ENCODE assay signal across 8 cellular contexts in genomic region chr15:59741274-59741906, GRCh38. TPM values are rescaled to one million over a fixed set of nuclear protein-coding genes. Genes with fewer than 3 reads are reported as not detected.
DNase-seq lines count a peak whose midpoint lies in the region; ATAC-seq and TF ChIP-seq lines count a peak whose summit lies in the region.

No MANE protein-coding gene starts in this region.

- peaks cover 6% of the 10 kb centered on the region for H3K27me3 Mint-ChIP-seq in activated naive CD8-positive, alpha-beta T cell treated with anti-CD3 and anti-CD28 coated beads, Interleukin-2, amount 50 U/mL, for 24 hours
- peaks cover 8 to 18% of the 10 kb centered on the region in 2 donors for H3K27me3 Mint-ChIP-seq in T-cell

- DNase-seq in ELR (ENCODE audit: low read depth) (peak; percentile 36), NCI-H1417 (lab: John Stamatoyannopoulos, UW) (peak; percentile 21 to 94 (median 78)), mesendoderm (peak; percentile 71), erythroblast (lab: John Stamatoyannopoulos, UW) (no peak), T-cell (no peak)
- DNase-seq in activated naive CD8-positive, alpha-beta T cell treated with anti-CD3 and anti-CD28 coated beads, Interleukin-2, amount 50 U/mL, for 24 hours: no peak

- H3K36me3 ChIP-seq in mesendoderm (ENCODE audit: control insufficient read depth, insufficient read depth, low read length): no peaks in the 10 kb centered on the region

- no peaks in the 10 kb centered on the region for H3K4me1 ChIP-seq in mesendoderm (ENCODE audit: control insufficient read depth, low read depth, low read length)

- H2BK15ac ChIP-seq in mesendoderm (replicated peaks; ENCODE audit: low read depth): no peak overlapping the region

- H3K4ac ChIP-seq in mesendoderm (ENCODE audit: low read depth, low read length): no peak overlapping the region

- no peak for ATAC-seq in activated naive CD8-positive, alpha-beta T cell treated with anti-CD3 and anti-CD28 coated beads, Interleukin-2, amount 50 U/mL, for 24 hours
- ATAC-seq in HG02623 (IDR thresholded peaks at IDR 0.05; ENCODE audit: unreplicated experiment) (no peak), T-cell (replicated peaks in 1 of 4) (no peak)

- no CpG with 5 or more reads among the region's 12 CpGs for WGBS in mesendoderm (ENCODE audit: extremely low coverage, insufficient coverage, low lambda C conversion rate)

- no peak overlapping the region for H3K27ac ChIP-seq in VCaP
- no peak overlapping the region for H3K27ac ChIP-seq in mesendoderm (ENCODE audit: low read depth, low read length)

- H3K4me2 ChIP-seq in mesendoderm (ENCODE audit: low read length): no peak overlapping the region

- no peak overlapping the region for H4K5ac ChIP-seq in mesendoderm (ENCODE audit: low read length)

- H3K4me1 Mint-ChIP-seq in activated naive CD8-positive, alpha-beta T cell treated with anti-CD3 and anti-CD28 coated beads, Interleukin-2, amount 50 U/mL, for 24 hours: no peaks in the 10 kb centered on the region
- H3K4me1 Mint-ChIP-seq in T-cell: no peaks in the 10 kb centered on the region

- H3K79me2 ChIP-seq in mesendoderm (ENCODE audit: control insufficient read depth, insufficient read depth, low read length): no peaks in the 10 kb centered on the region

- H3K27me3 ChIP-seq in mesendoderm (ENCODE audit: insufficient read depth, low read length, poor library complexity): no peaks in the 10 kb centered on the region

- TF ChIP-seq POLR2A in erythroblast (IDR thresholded peaks at IDR 0.05; ENCODE audit: low read length): no peak

- no peak overlapping the region for H2BK120ac ChIP-seq in mesendoderm (ENCODE audit: low read depth, low read length)

- POLR2A ChIA-PET in T-cell (lab: Charles Lee): no interaction called here

- no peaks in the 10 kb centered on the region for H3K36me3 Mint-ChIP-seq in activated naive CD8-positive, alpha-beta T cell treated with anti-CD3 and anti-CD28 coated beads, Interleukin-2, amount 50 U/mL, for 24 hours (ENCODE audit: low read depth)
- H3K36me3 Mint-ChIP-seq in T-cell: peaks cover 7% of the 10 kb centered on the region

- H2BK5ac ChIP-seq in mesendoderm (ENCODE audit: low read length): no peak overlapping the region

- H3K18ac ChIP-seq in mesendoderm (ENCODE audit: low read length): no peak overlapping the region

- no peak overlapping the region for H3K56ac ChIP-seq in mesendoderm (ENCODE audit: low read length)

- CTCF ChIA-PET in T-cell (lab: Charles Lee): interaction anchor here (0.5 to 1.2 kb wide), 5 partner anchors 13 to 585 kb away, joined by 3 to 8 read pairs (median 4); no protein-coding TSS in a partner anchor

- no peak overlapping the region for H4K8ac ChIP-seq in mesendoderm (ENCODE audit: low read depth, low read length)

- no peak overlapping the region for H3K23ac ChIP-seq in mesendoderm (ENCODE audit: low read length)

- no peaks in the 10 kb centered on the region for H3K79me1 ChIP-seq in mesendoderm (ENCODE audit: low read length)

- no peak overlapping the region for H3K4me3 ChIP-seq in mesendoderm (ENCODE audit: low read length)

- no peak overlapping the region for H3K27ac Mint-ChIP-seq in activated naive CD8-positive, alpha-beta T cell treated with anti-CD3 and anti-CD28 coated beads, Interleukin-2, amount 50 U/mL, for 24 hours
- H3K27ac Mint-ChIP-seq in T-cell: no peak overlapping the region

- H2AK5ac ChIP-seq in mesendoderm (ENCODE audit: low read length): no peak overlapping the region

- no peak overlapping the region for H3K4me3 Mint-ChIP-seq in activated naive CD8-positive, alpha-beta T cell treated with anti-CD3 and anti-CD28 coated beads, Interleukin-2, amount 50 U/mL, for 24 hours
- H3K4me3 Mint-ChIP-seq in T-cell: no peak overlapping the region

- peaks cover 9% of the 10 kb centered on the region for H3K9me3 Mint-ChIP-seq in activated naive CD8-positive, alpha-beta T cell treated with anti-CD3 and anti-CD28 coated beads, Interleukin-2, amount 50 U/mL, for 24 hours
- H3K9me3 Mint-ChIP-seq in T-cell: peaks cover 6 to 10% (median 8%) of the 10 kb centered on the region in 3 donors

- no peak overlapping the region for H3K9ac ChIP-seq in mesendoderm (ENCODE audit: low read length)

- TF ChIP-seq CTCF in VCaP (conservative IDR thresholded peaks at IDR 0.05): peak; percentile 67

RNA-seq across cellular contexts. Expression of gene BNIP2, which starts 52.3 kb away (rescaled TPM):
- 27.4 TPM for polyA plus RNA-seq in mesendoderm (2013, experiment 1 of 2)
- polyA plus RNA-seq in mesendoderm (2013, experiment 2 of 2): 28.2 TPM
- 10 to 100 TPM; 71.5 to 96.5 (median 79.5) TPM for total RNA-seq in T-cell

Comparison
In these comparisons a context has a peak if more than half of its experiments do, and no peak if none do; other contexts are left out.
1. DNase-seq: peak in ELR (single experiment), NCI-H1417 (3 of 3) and mesendoderm (single experiment); none in activated naive CD8-positive, alpha-beta T cell treated with anti-CD3 and anti-CD28 coated beads, Interleukin-2, amount 50 U/mL, for 24 hours (single experiment), erythroblast (0 of 2) and T-cell (0 of 34).